In the genomic region with DNA sequence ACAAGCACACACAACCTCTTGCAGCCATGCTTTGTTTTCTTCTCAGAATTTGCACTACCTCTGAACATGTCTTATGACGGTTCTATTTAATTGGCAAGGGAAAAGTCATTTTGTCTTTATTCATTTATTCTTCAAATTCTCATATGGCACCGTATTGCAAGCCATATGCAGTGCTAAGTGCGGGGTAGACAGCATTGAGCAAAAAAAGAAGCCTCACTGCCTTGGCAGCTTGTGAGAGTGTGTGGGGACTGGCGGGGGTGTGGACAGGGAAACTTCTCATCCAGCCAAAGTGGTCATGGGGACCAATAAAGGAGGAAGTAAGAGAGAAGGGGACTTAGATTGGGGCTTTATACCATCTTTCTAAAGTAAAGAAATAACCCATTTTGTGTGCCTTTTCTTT, we compare ENCODE assay signal across 23 cellular contexts.
"Had no signal": no experiment of that assay in that cellular context is flagged by ENCODE, and none has a peak within 500 bp of the region (broad histone marks: within the 10 kb centered on the region; RNA-seq: fewer than 3 reads in every experiment).

No MANE protein-coding gene starts in this region.

- ATAC-seq: effector memory CD8-positive, alpha-beta T cell; esophagus mucosa; gastrocnemius medialis; heart right ventricle; left lung; left ventricle myocardium superior; lower lobe of right lung had no signal

- H3K4me1 ChIP-seq: esophagus squamous epithelium, gastrocnemius medialis, heart right ventricle, left lung, lower lobe of right lung had no signal

- H3K27me3 ChIP-seq: esophagus squamous epithelium, gastrocnemius medialis, heart right ventricle, left lung had no signal

- H3K27me3 Mint-ChIP-seq: effector memory CD8-positive, alpha-beta T cell had no signal

- H3K4me1 Mint-ChIP-seq: endodermal cell, mesothelial cell of epicardium had no signal

- H3K9me3 Mint-ChIP-seq: endodermal cell had no signal

- H3K4me3 Mint-ChIP-seq: effector memory CD8-positive, alpha-beta T cell; endodermal cell; mesothelial cell of epicardium had no signal

- H3K4me3 ChIP-seq: coronary artery, esophagus squamous epithelium, gastrocnemius medialis, heart right ventricle, left lung, lower lobe of right lung had no signal

- H3K36me3 ChIP-seq: esophagus squamous epithelium, gastrocnemius medialis, heart right ventricle, left lung, lower lobe of right lung had no signal

- H3K27ac ChIP-seq: coronary artery, epithelial cell of prostate, esophagus squamous epithelium, gastrocnemius medialis, heart right ventricle, left lung, lower lobe of right lung had no signal

- H3K27ac Mint-ChIP-seq: effector memory CD8-positive, alpha-beta T cell; endodermal cell; mesothelial cell of epicardium had no signal

- H3K36me3 Mint-ChIP-seq: mesothelial cell of epicardium had no signal

- DNase-seq: dermis blood vessel endothelial cell; effector CD8-positive, alpha-beta T cell; effector memory CD8-positive, alpha-beta T cell; endodermal cell; erythroblast; esophagus squamous epithelium; foreskin fibroblast; foreskin melanocyte; gastrocnemius medialis; glutamatergic neuron; head of caudate nucleus; heart right ventricle; islet precursor cell; kidney; kidney glomerular epithelial cell; left lung; left ventricle myocardium superior; lower lobe of right lung; mesenchymal stem cell had no signal
